ENCODE assay signal across 29 cellular contexts in genomic region chr1:53833393-53833792, GRCh38.
"Had no signal": no experiment of that assay in that cellular context is flagged by ENCODE, and none has a peak within 500 bp of the region (broad histone marks: within the 10 kb centered on the region; RNA-seq: fewer than 3 reads in every experiment).

No MANE protein-coding gene starts in this region.

- H3K36me3 ChIP-seq: lower lobe of right lung, neural progenitor cell, right atrium auricular region, thoracic aorta had no signal

- DNase-seq: hypothalamus; immature natural killer cell; kidney; left colon; left lung; lower lobe of right lung; mammary epithelial cell; mesenchymal stem cell; naive thymus-derived CD8-positive, alpha-beta T cell; occipital lobe; stimulated activated CD4-positive, alpha-beta T cell treated with anti-CD3 and anti-CD28 coated beads, Interleukin-12 subunit alpha, Interleukin-12 subunit beta, amount 100 ng/mL, for 4 hours; stimulated activated CD4-positive, alpha-beta T cell treated with anti-CD3 and anti-CD28 coated beads, Interleukin-15, amount 100 ng/mL, for 24 hours; stimulated activated CD4-positive, alpha-beta T cell treated with anti-CD3 and anti-CD28 coated beads, Interleukin-2, amount 100 ng/mL, for 24 hours; stimulated activated CD4-positive, alpha-beta T cell treated with anti-CD3 and anti-CD28 coated beads, Interleukin-4, amount 100 ng/mL, for 24 hours; stimulated activated naive CD4-positive, alpha-beta T cell; tibial artery; trophoblast cell; upper lobe of right lung had no signal

- H3K4me1 ChIP-seq: parathyroid adenoma had no signal

- FAIRE-seq: islet of Langerhans, kidney, urothelium cell line had no signal

- H3K4me3 ChIP-seq: left lung, lower lobe of right lung, neural progenitor cell, right atrium auricular region, skin epidermis, suprapubic skin, thoracic aorta, tibial artery, upper lobe of right lung had no signal

- H3K9me3 ChIP-seq: left lung, lower lobe of right lung, neutrophil, right atrium auricular region, suprapubic skin, thoracic aorta, tibial artery, upper lobe of right lung had no signal

- ATAC-seq: left colon; left lung; lower lobe of right lung; naive thymus-derived CD8-positive, alpha-beta T cell; sciatic nerve; stimulated activated effector memory CD8-positive, alpha-beta T cell treated with anti-CD3 and anti-CD28 coated beads, Interleukin-12 subunit alpha, Interleukin-12 subunit beta, amount 100 ng/mL, for 72 hours; upper lobe of right lung had no signal

- H3K27ac ChIP-seq: left lung, lower lobe of right lung, neural progenitor cell, neutrophil, parathyroid adenoma, right atrium auricular region, skin epidermis, suprapubic skin, thoracic aorta, tibial artery, upper lobe of right lung had no signal

- H2AFZ ChIP-seq: neural progenitor cell, parathyroid adenoma had no signal

- H3K79me2 ChIP-seq: parathyroid adenoma had no signal

- H3K9ac ChIP-seq: neural progenitor cell, parathyroid adenoma had no signal

- H3K4me2 ChIP-seq: neural progenitor cell had no signal

- H3K27me3 ChIP-seq: left lung, neural progenitor cell, neutrophil, right atrium auricular region, suprapubic skin, tibial artery, upper lobe of right lung had no signal
